In genomic region chr2:121707344-121707919, GRCh38 we compare ENCODE assay signal across 1 cellular context.
TF ChIP-seq lines count a peak whose summit lies in the region.

No MANE protein-coding gene starts in this region.

TF ChIP-seq in HepG2, 621 proteins besides CTCF, POLR2A, EP300 and RAD21 (continued from another document and continues in another):
- TF ChIP-seq ZNF430 (CRISPR knock-in tag; IDR thresholded peaks at IDR 0.05) (no peak), KLF13 (CRISPR knock-in tag; IDR thresholded peaks at IDR 0.05) (no peak), SMAD9 (CRISPR knock-in tag; IDR thresholded peaks at IDR 0.05) (no peak), E2F1 (CRISPR knock-in tag; IDR thresholded peaks at IDR 0.05) (no peak), ASH2L (IDR thresholded peaks at IDR 0.05; ENCODE audit: insufficient read length, low read depth, low read length) (no peak), FOXP1 (IDR thresholded peaks at IDR 0.05) (no peak), FOXP1 (CRISPR knock-in tag; IDR thresholded peaks at IDR 0.05) (no peak), ZNF552 (CRISPR knock-in tag; IDR thresholded peaks at IDR 0.05; ENCODE audit: borderline replicate concordance) (no peak), SMAD1 (CRISPR knock-in tag; IDR thresholded peaks at IDR 0.05; ENCODE audit: borderline replicate concordance, low read depth) (no peak), ZNF496 (CRISPR knock-in tag; IDR thresholded peaks at IDR 0.05; ENCODE audit: insufficient replicate concordance) (no peak), THRA (CRISPR knock-in tag; IDR thresholded peaks at IDR 0.05; ENCODE audit: borderline replicate concordance) (no peak), ZNF276 (CRISPR knock-in tag; IDR thresholded peaks at IDR 0.05; ENCODE audit: low read depth) (no peak), PPARG (CRISPR knock-in tag; conservative IDR thresholded peaks at IDR 0.05) (0 out of 2 replicates have a peak, but pooled peaks have one; percentile 7), CCDC6 (CRISPR knock-in tag; IDR thresholded peaks at IDR 0.05) (no peak), SMAD3 (CRISPR knock-in tag; IDR thresholded peaks at IDR 0.05) (no peak), PRDM15 (CRISPR knock-in tag; IDR thresholded peaks at IDR 0.05) (no peak), ZFP36L2 (CRISPR knock-in tag; IDR thresholded peaks at IDR 0.05) (no peak), ZNF503 (CRISPR knock-in tag; IDR thresholded peaks at IDR 0.05) (no peak), THYN1 (CRISPR knock-in tag; IDR thresholded peaks at IDR 0.05; ENCODE audit: borderline replicate concordance, low read depth) (no peak), DZIP1 (CRISPR knock-in tag; IDR thresholded peaks at IDR 0.05) (no peak), ZBTB21 (CRISPR knock-in tag; IDR thresholded peaks at IDR 0.05) (peak; percentile 73), ZNF746 (CRISPR knock-in tag; IDR thresholded peaks at IDR 0.05) (no peak), ZNF781 (CRISPR knock-in tag; IDR thresholded peaks at IDR 0.05; ENCODE audit: borderline replicate concordance, not compliant biosample characterization) (no peak), ZNF367 (CRISPR knock-in tag; IDR thresholded peaks at IDR 0.05; ENCODE audit: borderline replicate concordance) (0 out of 2 replicates have a peak, but pooled peaks have one; percentile 24), ZSCAN22 (CRISPR knock-in tag; IDR thresholded peaks at IDR 0.05) (no peak), USF2 (IDR thresholded peaks at IDR 0.05; ENCODE audit: low read depth, low read length) (no peak), USF2 (CRISPR knock-in tag; IDR thresholded peaks at IDR 0.05; ENCODE audit: borderline replicate concordance) (no peak), XRCC5 (optimal IDR thresholded peaks at IDR 0.05; ENCODE audit: low read length) (no peak), ZNF713 (CRISPR knock-in tag; IDR thresholded peaks at IDR 0.05) (no peak), ZNF251 (CRISPR knock-in tag; IDR thresholded peaks at IDR 0.05) (no peak), ZBTB3 (CRISPR knock-in tag; IDR thresholded peaks at IDR 0.05; ENCODE audit: borderline replicate concordance, low read depth) (no peak), ZNF761 (CRISPR knock-in tag; conservative IDR thresholded peaks at IDR 0.05) (no peak), PLRG1 (conservative IDR thresholded peaks at IDR 0.05) (no peak), ZBTB1 (CRISPR knock-in tag; IDR thresholded peaks at IDR 0.05; ENCODE audit: borderline replicate concordance) (no peak), ZBTB44 (CRISPR knock-in tag; IDR thresholded peaks at IDR 0.05) (no peak), ZNF350 (CRISPR knock-in tag; IDR thresholded peaks at IDR 0.05; ENCODE audit: borderline replicate concordance, low read depth) (no peak; the same call in 1 of the 2 replicates), ZNF17 (CRISPR knock-in tag; IDR thresholded peaks at IDR 0.05) (no peak), ZNF230 (CRISPR knock-in tag; IDR thresholded peaks at IDR 0.05) (no peak), POLR2G (IDR thresholded peaks at IDR 0.05; ENCODE audit: low read depth, low read length) (no peak), MIER2 (CRISPR knock-in tag; IDR thresholded peaks at IDR 0.05) (no peak), ZKSCAN1 (IDR thresholded peaks at IDR 0.05; ENCODE audit: low read length) (no peak), MAZ (IDR thresholded peaks at IDR 0.05; ENCODE audit: borderline replicate concordance, low read depth, low read length) (no peak), MAZ (CRISPR knock-in tag; IDR thresholded peaks at IDR 0.05; ENCODE audit: low read depth) (no peak; the same call in 1 of the 2 replicates), GATAD2A (CRISPR knock-in tag; IDR thresholded peaks at IDR 0.05) (peak; percentile 50), CSRNP1 (CRISPR knock-in tag; IDR thresholded peaks at IDR 0.05) (no peak), EHMT2 (IDR thresholded peaks at IDR 0.05; ENCODE audit: borderline replicate concordance, low read depth, low read length) (no peak), ZNF292 (CRISPR knock-in tag; IDR thresholded peaks at IDR 0.05; ENCODE audit: borderline replicate concordance, low read depth) (no peak), IKZF5 (CRISPR knock-in tag; IDR thresholded peaks at IDR 0.05) (no peak)
